17 cellular contexts compared by ENCODE assay signal in genomic region chr2:159760321-159760720, GRCh38. TPM values are rescaled to one million over a fixed set of nuclear protein-coding genes. Genes with fewer than 3 reads are reported as not detected.
DNase-seq lines count a peak whose midpoint lies in the region; ATAC-seq and TF ChIP-seq lines count a peak whose summit lies in the region.
"Had no signal": no experiment of that assay in that cellular context is flagged by ENCODE, and none has a peak within 500 bp of the region (broad histone marks: within the 10 kb centered on the region; RNA-seq: fewer than 3 reads in every experiment).

No MANE protein-coding gene starts in this region.

- H3K27me3 ChIP-seq in adipocyte (replicated peaks; ENCODE audit: control insufficient read depth, insufficient read depth, low read length) (no peaks in the 10 kb centered on the region), right atrium auricular region (no peaks in the 10 kb centered on the region)

- H3K9ac ChIP-seq in adipocyte (ENCODE audit: low read length): no peak overlapping the region

- peaks cover 73% of the 10 kb centered on the region for H3K36me3 ChIP-seq in adipocyte (ENCODE audit: control insufficient read depth, insufficient read depth, low read length, severe bottlenecking)
- H3K36me3 ChIP-seq in right atrium auricular region: peaks cover 29% of the 10 kb centered on the region

- H3K4me3 ChIP-seq in adipocyte (ENCODE audit: low read length) (no peak overlapping the region), fibroblast of the aortic adventitia (ENCODE audit: low read depth, low read length) (no peak overlapping the region), right atrium auricular region (no peak overlapping the region)
- H3K4me3 ChIP-seq: GM12878, GM23338 had no signal

- peaks cover 40% of the 10 kb centered on the region for H3K4me1 ChIP-seq in adipocyte (ENCODE audit: control insufficient read depth, insufficient read depth, low read length)
- H3K4me1 ChIP-seq in right atrium auricular region: peaks cover 0 to 21% of the 10 kb centered on the region in 2 donors

- DNase-seq in activated naive CD4-positive, alpha-beta T cell treated with Interleukin-2 at 50 U/mL for 16 hours: no peak
- DNase-seq in adipocyte (ENCODE audit: low read depth) (peak; percentile 61), fibroblast of the aortic adventitia (ENCODE audit: low read depth) (peak; percentile 47), right atrium auricular region (ENCODE audit: low spot score) (no peak)
- no peak for DNase-seq in stimulated activated effector memory CD8-positive, alpha-beta T cell treated with anti-CD3 and anti-CD28 coated beads, Interleukin-12 subunit alpha, Interleukin-12 subunit beta, amount 100 ng/mL, for 72 hours (ENCODE audit: low spot score in 2 of 2)
- DNase-seq: Calu3, NCI-H1417 treated with DMSO at 0.1 percent for 48 hours, NCI-H2029, NCI-H345, NCI-H526 treated with DMSO at 0.1 percent for 48 hours had no signal

- no peaks in the 10 kb centered on the region for H3K9me3 Mint-ChIP-seq in activated naive CD4-positive, alpha-beta T cell treated with anti-CD3 and anti-CD28 coated beads, Interleukin-2, amount 50 U/mL, for 24 hours
- no peaks in the 10 kb centered on the region for H3K9me3 Mint-ChIP-seq in stimulated activated effector memory CD8-positive, alpha-beta T cell treated with anti-CD3 and anti-CD28 coated beads, Interleukin-12 subunit alpha, Interleukin-12 subunit beta, amount 100 ng/mL, for 72 hours
- H3K9me3 Mint-ChIP-seq: CD14-positive monocyte, GM23338 had no signal

- peaks cover 18% of the 10 kb centered on the region for H3K36me3 Mint-ChIP-seq in activated naive CD4-positive, alpha-beta T cell treated with anti-CD3 and anti-CD28 coated beads, Interleukin-2, amount 50 U/mL, for 24 hours
- no peaks in the 10 kb centered on the region for H3K36me3 Mint-ChIP-seq in stimulated activated effector memory CD8-positive, alpha-beta T cell treated with anti-CD3 and anti-CD28 coated beads, Interleukin-12 subunit alpha, Interleukin-12 subunit beta, amount 100 ng/mL, for 72 hours

- H3K27me3 Mint-ChIP-seq in activated naive CD4-positive, alpha-beta T cell treated with anti-CD3 and anti-CD28 coated beads, Interleukin-2, amount 50 U/mL, for 24 hours: no peaks in the 10 kb centered on the region
- H3K27me3 Mint-ChIP-seq: IgD-negative memory B cell had no signal

- no peaks in the 10 kb centered on the region for H3K9me3 ChIP-seq in adipocyte (ENCODE audit: control insufficient read depth, low read length)
- H3K9me3 ChIP-seq in right atrium auricular region: no peaks in the 10 kb centered on the region

- H3K4me3 Mint-ChIP-seq in activated naive CD4-positive, alpha-beta T cell treated with anti-CD3 and anti-CD28 coated beads, Interleukin-2, amount 50 U/mL, for 24 hours: no peak overlapping the region
- H3K4me3 Mint-ChIP-seq in stimulated activated effector memory CD8-positive, alpha-beta T cell treated with anti-CD3 and anti-CD28 coated beads, Interleukin-12 subunit alpha, Interleukin-12 subunit beta, amount 100 ng/mL, for 72 hours: no peak overlapping the region
- H3K4me3 Mint-ChIP-seq: CD14-positive monocyte, GM23338 had no signal

- no peak for ATAC-seq in stimulated activated effector memory CD8-positive, alpha-beta T cell treated with anti-CD3 and anti-CD28 coated beads, Interleukin-12 subunit alpha, Interleukin-12 subunit beta, amount 100 ng/mL, for 72 hours
- ATAC-seq in GM18519 (IDR thresholded peaks at IDR 0.05; ENCODE audit: low FRiP score, unreplicated experiment) (no peak), HG03097 (IDR thresholded peaks at IDR 0.05; ENCODE audit: low FRiP score, unreplicated experiment) (no peak)
- ATAC-seq: GM12878, GM23338 had no signal

- TF ChIP-seq CTCF in fibroblast of the aortic adventitia (IDR thresholded peaks at IDR 0.05; ENCODE audit: insufficient read depth, low read length) (no peak), right atrium auricular region (IDR thresholded peaks at IDR 0.05) (no peak)

- peak overlapping the region; percentile 55 for H3K27ac Mint-ChIP-seq in activated naive CD4-positive, alpha-beta T cell treated with anti-CD3 and anti-CD28 coated beads, Interleukin-2, amount 50 U/mL, for 24 hours
- peak overlapping the region; percentile 46 for H3K27ac Mint-ChIP-seq in stimulated activated effector memory CD8-positive, alpha-beta T cell treated with anti-CD3 and anti-CD28 coated beads, Interleukin-12 subunit alpha, Interleukin-12 subunit beta, amount 100 ng/mL, for 72 hours
- H3K27ac Mint-ChIP-seq: GM23338 had no signal

- no peak overlapping the region for H3K27ac ChIP-seq in right atrium auricular region

- H3K4me1 Mint-ChIP-seq in activated naive CD4-positive, alpha-beta T cell treated with anti-CD3 and anti-CD28 coated beads, Interleukin-2, amount 50 U/mL, for 24 hours: peaks cover 24% of the 10 kb centered on the region
- H3K4me1 Mint-ChIP-seq in stimulated activated effector memory CD8-positive, alpha-beta T cell treated with anti-CD3 and anti-CD28 coated beads, Interleukin-12 subunit alpha, Interleukin-12 subunit beta, amount 100 ng/mL, for 72 hours: peaks cover 5% of the 10 kb centered on the region
- H3K4me1 Mint-ChIP-seq: CD14-positive monocyte, GM23338 had no signal

RNA-seq across cellular contexts. Expression of gene CD302, which starts 37.7 kb away (rescaled TPM):
- total RNA-seq in fibroblast of the aortic adventitia (ENCODE audit: low replicate concordance): 23.0 and 33.0 TPM in 2 replicates
- total RNA-seq in right atrium auricular region: 10 to 100 TPM; 27.3 to 28.7 TPM

RNA-seq across cellular contexts. Expression of gene MARCHF7, which starts 48.0 kb away (rescaled TPM):
- total RNA-seq in fibroblast of the aortic adventitia (ENCODE audit: low replicate concordance) (24.2 and 191 TPM in 2 replicates), right atrium auricular region (10 to 100 TPM; 70.6 to 79.5 TPM)

Comparison
In these comparisons a context has a peak if more than half of its experiments do, and no peak if none do; other contexts are left out.
1. DNase-seq: peak in adipocyte (single experiment) and fibroblast of the aortic adventitia (single experiment); none in activated naive CD4-positive, alpha-beta T cell treated with Interleukin-2 at 50 U/mL for 16 hours (single experiment), stimulated activated effector memory CD8-positive, alpha-beta T cell treated with anti-CD3 and anti-CD28 coated beads, Interleukin-12 subunit alpha, Interleukin-12 subunit beta, amount 100 ng/mL, for 72 hours (0 of 2) and right atrium auricular region (single experiment).